In the genomic region with DNA sequence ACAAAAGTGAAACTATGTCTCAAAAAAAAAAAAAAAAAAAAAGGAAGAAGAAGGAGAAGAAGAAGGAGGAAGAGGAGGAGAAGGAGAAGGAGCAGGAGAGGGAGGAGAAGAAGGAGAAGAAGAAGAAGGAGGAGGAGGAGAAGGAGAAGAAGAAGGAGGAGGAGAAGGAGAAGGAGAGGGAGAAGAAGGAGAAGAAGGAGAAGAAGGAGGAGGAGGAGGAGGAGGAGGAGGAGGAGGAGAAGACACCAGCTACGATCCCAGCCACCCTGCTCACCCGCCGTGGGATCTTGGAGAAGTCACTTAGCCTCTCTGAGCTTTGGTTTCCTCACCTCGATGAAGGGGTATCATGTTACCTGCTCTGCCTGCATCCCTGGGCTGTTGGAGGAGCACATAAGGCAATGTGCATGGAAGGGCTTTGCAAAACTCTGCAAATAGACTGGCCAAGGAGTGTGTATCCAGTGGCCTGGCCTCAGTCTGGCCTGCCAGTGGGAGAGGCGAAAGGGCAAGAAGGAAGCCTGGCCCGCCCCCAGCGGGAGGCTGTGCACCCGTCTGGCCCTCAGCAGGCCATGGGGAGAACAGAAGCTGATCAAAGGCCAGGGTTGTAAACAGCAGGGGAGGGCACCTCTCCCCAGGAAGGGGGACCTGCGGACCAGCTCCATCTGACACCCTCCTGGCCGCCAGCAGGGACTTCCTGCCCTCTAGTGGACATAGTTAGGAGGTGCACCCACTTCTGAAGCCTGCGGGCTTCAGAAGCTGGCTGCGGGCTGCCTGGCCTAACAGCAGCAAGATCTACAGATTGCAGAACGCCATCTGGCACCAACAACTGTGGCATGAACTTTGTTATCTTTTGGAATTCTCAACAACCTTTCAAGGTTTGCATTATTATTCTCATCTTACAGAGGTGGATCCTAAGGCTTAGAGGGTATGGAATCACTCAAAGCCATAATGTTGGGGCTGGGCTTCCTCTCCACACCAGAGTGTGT, we compare ENCODE assay signal across 8 cellular contexts. TPM values are rescaled to one million over a fixed set of nuclear protein-coding genes. Genes with fewer than 3 reads are reported as not detected.
DNase-seq lines count a peak whose midpoint lies in the region; ATAC-seq and TF ChIP-seq lines count a peak whose summit lies in the region.

No MANE protein-coding gene starts in this region.

- H3K27ac Mint-ChIP-seq in activated CD8-positive, alpha-beta memory T cell treated with anti-CD3 and anti-CD28 coated beads, Interleukin-2, amount 10 ng/mL, durations not matched to agents 7 days and 5 days = no peak overlapping the region
- H3K27ac Mint-ChIP-seq in naive B cell = peak overlapping the region in 2 of 6 donors; percentile 11 to 75

- peak; percentile 87 for DNase-seq in GM10248 (ENCODE audit: extremely low spot score)
- peak; percentile 90 for DNase-seq in Jurkat, Clone E6-1 (ENCODE audit: low read depth, low spot score)
- peak; percentile 81 for DNase-seq in NT2/D1 (ENCODE audit: low read depth, low spot score)
- peak; percentile 79 for DNase-seq in activated CD8-positive, alpha-beta memory T cell treated with anti-CD3 and anti-CD28 coated beads, Interleukin-2, amount 10 ng/mL, durations not matched to agents 7 days and 5 days
- peak; percentile 75 for DNase-seq in epithelial cell of esophagus (ENCODE audit: low read depth)
- peak; percentile 70 for DNase-seq in naive B cell
- DNase-seq in stimulated activated naive CD8-positive, alpha-beta T cell treated with anti-CD3 and anti-CD28 coated beads, Interleukin-15, Interleukin-2, amounts not matched to agents 100 U/mL and 50 U/mL, for 24 hours = peak; percentile 62

- peak overlapping the region; percentile 42 for H3K9ac ChIP-seq in NT2/D1 (ENCODE audit: insufficient read length, low read depth)

- H3K27me3 Mint-ChIP-seq in activated CD8-positive, alpha-beta memory T cell treated with anti-CD3 and anti-CD28 coated beads, Interleukin-2, amount 10 ng/mL, durations not matched to agents 7 days and 5 days = peaks cover 24% of the 10 kb centered on the region
- peaks cover 40 to 75% (median 56%) of the 10 kb centered on the region in 3 donors for H3K27me3 Mint-ChIP-seq in naive B cell

- H3K36me3 Mint-ChIP-seq in activated CD8-positive, alpha-beta memory T cell treated with anti-CD3 and anti-CD28 coated beads, Interleukin-2, amount 10 ng/mL, durations not matched to agents 7 days and 5 days = no peaks in the 10 kb centered on the region
- H3K36me3 Mint-ChIP-seq in naive B cell = no peaks in the 10 kb centered on the region

- peak; percentile 59 for ATAC-seq in activated CD8-positive, alpha-beta memory T cell treated with anti-CD3 and anti-CD28 coated beads, Interleukin-2, amount 10 ng/mL, durations not matched to agents 7 days and 5 days
- peak; percentile 56 to 69 for ATAC-seq in naive B cell (ENCODE audit: low read depth in 2 of 2)
- peak; percentile 52 for ATAC-seq in stimulated activated naive CD8-positive, alpha-beta T cell treated with anti-CD3 and anti-CD28 coated beads, Interleukin-15, Interleukin-2, amounts not matched to agents 100 U/mL and 50 U/mL, for 24 hours
- no peak for ATAC-seq in GM18867 (IDR thresholded peaks at IDR 0.05; ENCODE audit: unreplicated experiment)

- peak overlapping the region; percentile 2; the same call in 1 of the 2 replicates for H3K4me3 ChIP-seq in Jurkat, Clone E6-1 (ENCODE audit: low read length)
- H3K4me3 ChIP-seq in NT2/D1 (ENCODE audit: insufficient read length, low read depth) (no peak overlapping the region), epithelial cell of esophagus (ENCODE audit: low read length) (no peak overlapping the region)

- POLR2A ChIA-PET in GM10248 (lab: Yijun Ruan, JAX) = no interaction called here

- H3K4me1 ChIP-seq in NT2/D1 (ENCODE audit: insufficient read depth, insufficient read length) = peaks cover 14% of the 10 kb centered on the region

- H3K9me3 ChIP-seq in NT2/D1 (ENCODE audit: insufficient read depth, low read length) = no peaks in the 10 kb centered on the region

- H3K9me3 Mint-ChIP-seq in activated CD8-positive, alpha-beta memory T cell treated with anti-CD3 and anti-CD28 coated beads, Interleukin-2, amount 10 ng/mL, durations not matched to agents 7 days and 5 days (ENCODE audit: low read depth) = no peaks in the 10 kb centered on the region
- H3K9me3 Mint-ChIP-seq in naive B cell = no peaks in the 10 kb centered on the region

- CTCF ChIA-PET in GM10248 (lab: Yijun Ruan, JAX) = interaction anchor here (0.5 to 12.8 kb wide), 69 partner anchors 7 to 962 kb away, joined by 3 to 194 read pairs (median 5); a partner anchor contains a TSS
- CTCF ChIA-PET in activated CD8-positive, alpha-beta memory T cell treated with anti-CD3 and anti-CD28 coated beads, Interleukin-2, amount 10 ng/mL, durations not matched to agents 7 days and 5 days (lab: Charles Lee) = interaction anchor here (0.6 to 11.0 kb wide), 74 partner anchors 8 to 1300 kb away, joined by 3 to 252 read pairs (median 5); a partner anchor contains a TSS

- peaks cover 12% of the 10 kb centered on the region for H3K27me3 ChIP-seq in NT2/D1 (ENCODE audit: insufficient read depth, insufficient read length)

- no peak overlapping the region for H3K4me3 Mint-ChIP-seq in activated CD8-positive, alpha-beta memory T cell treated with anti-CD3 and anti-CD28 coated beads, Interleukin-2, amount 10 ng/mL, durations not matched to agents 7 days and 5 days
- H3K4me3 Mint-ChIP-seq in naive B cell = no peak overlapping the region

- TF ChIP-seq CTCF in GM10248 (IDR thresholded peaks at IDR 0.05; ENCODE audit: control extremely low read depth, extremely low read depth, low read depth, missing control alignments) (peak; percentile 90), epithelial cell of esophagus (IDR thresholded peaks at IDR 0.05; ENCODE audit: insufficient read depth, low read depth, low read length, missing control alignments) (peak; percentile 92)

- H3K4me1 Mint-ChIP-seq in activated CD8-positive, alpha-beta memory T cell treated with anti-CD3 and anti-CD28 coated beads, Interleukin-2, amount 10 ng/mL, durations not matched to agents 7 days and 5 days = peaks cover 36% of the 10 kb centered on the region
- peaks cover 26 to 45% (median 40%) of the 10 kb centered on the region in 3 donors for H3K4me1 Mint-ChIP-seq in naive B cell

- H3K36me3 ChIP-seq in NT2/D1 (ENCODE audit: insufficient read depth, insufficient read length, low read length) = no peaks in the 10 kb centered on the region

RNA-seq across cellular contexts. Expression of a gene that starts 19.2 kb away (rescaled TPM):
- polyA plus RNA-seq in Jurkat, Clone E6-1 (2012; ENCODE audit: insufficient read depth, insufficient read length) = 21.9 TPM
- 1 to 10 TPM; 4.0 to 5.2 TPM for total RNA-seq in activated CD8-positive, alpha-beta memory T cell treated with anti-CD3 and anti-CD28 coated beads, Interleukin-2, amount 10 ng/mL, durations not matched to agents 7 days and 5 days
- 1 to 10 TPM in 1 of 6 donors, under 1 TPM in 3, not detected in 2; 0.40 to 1.4 (median 0.50) TPM for polyA plus RNA-seq in naive B cell (ENCODE audit: low read depth in 6 of 6)

RNA-seq across cellular contexts. Expression of a gene that starts 29.4 kb away (rescaled TPM):
- polyA plus RNA-seq in Jurkat, Clone E6-1 (2012; ENCODE audit: insufficient read depth, insufficient read length) = not detected
- under 1 TPM; 0.19 to 0.47 TPM for total RNA-seq in activated CD8-positive, alpha-beta memory T cell treated with anti-CD3 and anti-CD28 coated beads, Interleukin-2, amount 10 ng/mL, durations not matched to agents 7 days and 5 days
- polyA plus RNA-seq in naive B cell (ENCODE audit: low read depth in 6 of 6) = not detected
